Comparison of ENCODE assay signal across 8 cellular contexts in genomic region chr4:8534129-8534528, GRCh38. TPM values are rescaled to one million over a fixed set of nuclear protein-coding genes. Genes with fewer than 3 reads are reported as not detected.
DNase-seq lines count a peak whose midpoint lies in the region; ATAC-seq, FAIRE-seq and TF ChIP-seq lines count a peak whose summit lies in the region.
"Had no signal": no experiment of that assay in that cellular context is flagged by ENCODE, and none has a peak within 500 bp of the region (broad histone marks: within the 10 kb centered on the region; RNA-seq: fewer than 3 reads in every experiment).

No MANE protein-coding gene starts in this region.

- H3K36me3 ChIP-seq in astrocyte (ENCODE audit: insufficient read depth, low read length), result no peaks in the 10 kb centered on the region
- no peaks in the 10 kb centered on the region for H3K36me3 ChIP-seq in adrenal gland (replicated peaks in 1 of 2)

- H3K4me3 Mint-ChIP-seq in astrocyte (ENCODE audit: unreplicated experiment) (no peak overlapping the region), mesothelial cell of epicardium (no peak overlapping the region)

- intact Hi-C loops in adrenal gland (cut with DNase I), result no loop called here

- H3K4me3 ChIP-seq in astrocyte (ENCODE audit: insufficient read depth, low read depth, low read length), result no peak overlapping the region
- H3K4me3 ChIP-seq in adrenal gland, result no peak overlapping the region

- no peak overlapping the region for H3K4me2 ChIP-seq in astrocyte (ENCODE audit: low read length)

- TF ChIP-seq POLR2A in H54 (IDR thresholded peaks at IDR 0.05; ENCODE audit: low read depth, low read length), result no peak
- TF ChIP-seq POLR2A in adrenal gland (IDR thresholded peaks at IDR 0.05), result no peak

- H3K79me2 ChIP-seq in astrocyte (ENCODE audit: insufficient read depth, low read length), result no peaks in the 10 kb centered on the region

- H3K27me3 ChIP-seq in astrocyte (ENCODE audit: insufficient read depth, low read length) (no peaks in the 10 kb centered on the region), adrenal gland (no peaks in the 10 kb centered on the region)

- H3K9me3 Mint-ChIP-seq in astrocyte (ENCODE audit: unreplicated experiment), result peaks cover 8% of the 10 kb centered on the region
- H3K9me3 Mint-ChIP-seq in mesothelial cell of epicardium, result peaks cover 14% of the 10 kb centered on the region

- H3K27me3 Mint-ChIP-seq in astrocyte (ENCODE audit: low read depth, unreplicated experiment) (peaks cover 27% of the 10 kb centered on the region), mesothelial cell of epicardium (ENCODE audit: low read depth) (no peaks in the 10 kb centered on the region)

- no peaks in the 10 kb centered on the region for H4K20me1 ChIP-seq in astrocyte (ENCODE audit: insufficient read depth, low read length)

- peaks cover 17% of the 10 kb centered on the region for H3K4me1 Mint-ChIP-seq in astrocyte (ENCODE audit: low read depth, unreplicated experiment)
- H3K4me1 Mint-ChIP-seq in mesothelial cell of epicardium, result peaks cover 58% of the 10 kb centered on the region

- H2AFZ ChIP-seq in astrocyte (ENCODE audit: low read depth, low read length), result no peak overlapping the region

- H3K4me1 ChIP-seq in astrocyte (ENCODE audit: insufficient read depth, low read length) (peaks cover 14% of the 10 kb centered on the region), adrenal gland (replicated peaks in 1 of 2) (peaks cover 5 to 8% of the 10 kb centered on the region in 2 donors)

- H3K36me3 Mint-ChIP-seq in astrocyte (ENCODE audit: low read depth, unreplicated experiment), result no peaks in the 10 kb centered on the region
- no peaks in the 10 kb centered on the region for H3K36me3 Mint-ChIP-seq in mesothelial cell of epicardium

- DNase-seq in astrocyte (ENCODE audit: low read depth) (peak; percentile 58), mesothelial cell of epicardium (ENCODE audit: low spot score in 2 of 2, unreplicated experiment in 2 of 2) (no peak), H54 (ENCODE audit: insufficient read length, low spot score) (no peak), adrenal gland (no peak), NOMO-1 treated with dmso at 0.1 percent for 144 hours (lab: John Stamatoyannopoulos, UW; ENCODE audit: unreplicated experiment) (no peak)

- H3K27ac Mint-ChIP-seq in astrocyte (ENCODE audit: unreplicated experiment) (peak overlapping the region; percentile 7), mesothelial cell of epicardium (peak overlapping the region; percentile 97)

- no peak overlapping the region for H3K27ac ChIP-seq in astrocyte (ENCODE audit: low read depth, low read length)
- H3K27ac ChIP-seq in adrenal gland, result peak overlapping the region in 1 of 5 donors; percentile 49

- TF ChIP-seq CTCF in astrocyte (IDR thresholded peaks at IDR 0.05; ENCODE audit: insufficient read depth, low read depth, low read length) (no peak), mesothelial cell of epicardium (IDR thresholded peaks at IDR 0.05; ENCODE audit: unreplicated experiment) (no peak), adrenal gland (IDR thresholded peaks at IDR 0.05) (no peak)

- H3K9ac ChIP-seq in astrocyte (ENCODE audit: low read length), result no peak overlapping the region

- 42 to 71% (median 58%) methylated on average over 4 of the region's 4 CpGs for WGBS in adrenal gland, 4 donors

- FAIRE-seq in astrocyte (lab: Jason Lieb, UNC) (no peak), H54 (lab: Jason Lieb, UNC) (no peak)

- H3K9me3 ChIP-seq in astrocyte (ENCODE audit: insufficient read depth, low read depth, low read length), result no peaks in the 10 kb centered on the region
- H3K9me3 ChIP-seq in adrenal gland (replicated peaks in 1 of 3), result no peaks in the 10 kb centered on the region

- ATAC-seq in GM19324 (IDR thresholded peaks at IDR 0.05; ENCODE audit: low FRiP score, unreplicated experiment) (peak; percentile 55), HG03060 (IDR thresholded peaks at IDR 0.05; ENCODE audit: low read depth, unreplicated experiment) (peak; percentile 75)

RNA-seq across cellular contexts. Expression of gene GPR78, which starts 46.1 kb away (rescaled TPM):
- total RNA-seq in astrocyte, result 0.16 and 0.17 TPM in 2 replicates
- total RNA-seq in mesothelial cell of epicardium, result 2.4 to 3.8 TPM (median 3.2 TPM) in 3 replicates
- under 1 TPM in 1 of 8 donors, not detected in 7; 0.08 TPM for total RNA-seq in adrenal gland
- polyA plus RNA-seq in adrenal gland, result under 1 TPM in 2 of 3 donors, not detected in 1; 0.03 to 0.08 TPM
- total RNA-seq: T-helper 2 cell treated with Interferon-gamma antibody and Interleukin-4, amounts not matched to agents 100 ng/mL and 5 ng/mL, for 36 hours had no signal

RNA-seq across cellular contexts. Expression of gene CPZ, which starts 58.4 kb away (rescaled TPM):
- total RNA-seq in astrocyte, result 6.3 and 6.8 TPM in 2 replicates
- total RNA-seq in mesothelial cell of epicardium, result 32.0 to 38.6 TPM (median 32.8 TPM) in 3 replicates
- 1 to 10 TPM in 7 of 8 donors, under 1 TPM in 1; 0.79 to 4.9 (median 4.0) TPM for total RNA-seq in adrenal gland
- 1 to 10 TPM in 2 of 3 donors, under 1 TPM in 1; 0.53 to 6.4 (median 4.0) TPM for polyA plus RNA-seq in adrenal gland
- total RNA-seq: T-helper 2 cell treated with Interferon-gamma antibody and Interleukin-4, amounts not matched to agents 100 ng/mL and 5 ng/mL, for 36 hours had no signal
